In the genomic region with DNA sequence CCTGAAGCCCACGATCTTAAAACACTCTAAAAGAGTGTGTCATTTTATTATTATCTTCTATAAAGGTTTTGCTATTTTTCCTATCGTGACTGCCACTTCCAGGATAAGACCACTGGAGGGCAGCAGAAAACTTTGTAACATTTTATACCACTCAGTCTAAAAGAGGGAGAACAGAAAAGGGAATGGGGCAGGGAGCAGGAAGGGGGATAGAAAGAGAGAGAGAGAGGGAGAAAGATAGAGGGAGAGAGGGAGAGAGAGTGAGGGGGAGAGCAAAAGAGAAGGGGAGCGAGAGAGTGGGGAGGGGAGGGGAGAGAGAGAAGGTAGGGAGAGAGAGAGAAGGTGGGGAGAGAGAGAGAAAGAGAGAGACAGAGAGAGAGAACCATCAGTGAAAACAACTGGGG, we compare ENCODE assay signal across 8 cellular contexts. TPM values are rescaled to one million over a fixed set of nuclear protein-coding genes. Genes with fewer than 3 reads are reported as not detected.
DNase-seq lines count a peak whose midpoint lies in the region; TF ChIP-seq lines count a peak whose summit lies in the region.

No MANE protein-coding gene starts in this region.

- H3K9me2 ChIP-seq in hepatocyte (replicated peaks; ENCODE audit: insufficient read depth), result no peaks in the 10 kb centered on the region

- no peaks in the 10 kb centered on the region for H3K79me2 ChIP-seq in hepatocyte

- DNase-seq in NOMO-1 treated with DMSO at 0.1 percent for 48 hours (lab: John Stamatoyannopoulos, UW; ENCODE audit: unreplicated experiment) (peak; percentile 49), NOMO-1 treated with dmso at 0.1 percent for 144 hours (lab: John Stamatoyannopoulos, UW; ENCODE audit: unreplicated experiment) (no peak), HT1080 (ENCODE audit: low read depth) (peak; percentile 63), RPMI8226 (peak; percentile 53), ascending aorta (ENCODE audit: low spot score in 2 of 2) (peak in 1 of 2 donors; percentile 79), hepatocyte (ENCODE audit: low spot score) (peak; percentile 77), GM19240 (ENCODE audit: insufficient read length, low spot score) (no peak)

- H2AFZ ChIP-seq in hepatocyte, result no peak overlapping the region

- H3K4me3 ChIP-seq in ascending aorta (no peak overlapping the region), hepatocyte (no peak overlapping the region), skeletal muscle satellite cell (ENCODE audit: low read length) (no peak overlapping the region)

- H3K9ac ChIP-seq in skeletal muscle satellite cell (ENCODE audit: low read depth, low read length), result peak overlapping the region; percentile 4

- H3K27ac ChIP-seq in ascending aorta (peak overlapping the region; percentile 73 to 87), hepatocyte (no peak overlapping the region)

- WGBS in hepatocyte (ENCODE audit: low lambda C conversion rate, missing lambda C conversion rate), result 10% methylated on average over 2 of the region's 3 CpGs

- H3K9me3 ChIP-seq in ascending aorta (no peaks in the 10 kb centered on the region), hepatocyte (ENCODE audit: low read depth) (no peaks in the 10 kb centered on the region), skeletal muscle satellite cell (replicated peaks; ENCODE audit: low read length) (no peaks in the 10 kb centered on the region)

- no peaks in the 10 kb centered on the region for H3K27me3 ChIP-seq in ascending aorta
- no peaks in the 10 kb centered on the region for H3K27me3 ChIP-seq in hepatocyte
- no peaks in the 10 kb centered on the region for H3K27me3 ChIP-seq in skeletal muscle satellite cell (ENCODE audit: control insufficient read depth, insufficient read depth, low read length)

- H4K20me1 ChIP-seq in hepatocyte (ENCODE audit: insufficient read depth, poor library complexity, severe bottlenecking), result no peaks in the 10 kb centered on the region

- H3K4me2 ChIP-seq in hepatocyte (no peak overlapping the region), skeletal muscle satellite cell (ENCODE audit: low read length) (no peak overlapping the region)

- intact Hi-C loops in ascending aorta (cut with DNase I), result loop anchor here (1.0 to 10.0 kb wide), 6 partner anchors 69 to 679 kb away; a partner anchor contains a TSS

- no peaks in the 10 kb centered on the region for H3K36me3 ChIP-seq in ascending aorta
- no peaks in the 10 kb centered on the region for H3K36me3 ChIP-seq in hepatocyte (replicated peaks; ENCODE audit: insufficient read depth, low read depth)
- no peaks in the 10 kb centered on the region for H3K36me3 ChIP-seq in skeletal muscle satellite cell (ENCODE audit: insufficient read depth, low read length)

- TF ChIP-seq CTCF in ascending aorta (IDR thresholded peaks at IDR 0.05), result peak; percentile 64 to 80 (median 76)
- peak; percentile 89 for TF ChIP-seq CTCF in hepatocyte (IDR thresholded peaks at IDR 0.05; ENCODE audit: poor library complexity)

- H3K4me1 ChIP-seq in ascending aorta (peaks cover 12 to 72% of the 10 kb centered on the region in 2 donors), hepatocyte (ENCODE audit: insufficient read depth) (peaks cover 36% of the 10 kb centered on the region), skeletal muscle satellite cell (ENCODE audit: control insufficient read depth, insufficient read depth, low read length) (peaks cover 24% of the 10 kb centered on the region)

RNA-seq across cellular contexts. Expression of a gene that starts 2.0 kb away (rescaled TPM):
- total RNA-seq in HT1080 (2014; rRNA removed; shearing (Covaris generic)), result not detected in 2 replicates
- not detected in 2 replicates for polyA plus RNA-seq in HT1080 (2015; cell fraction: cytosol; rRNA removed)
- polyA plus RNA-seq in HT1080 (2015; cell fraction: nucleus; rRNA removed), result not detected in 2 replicates
- total RNA-seq in ascending aorta (40.4 TPM), hepatocyte (4.9 and 6.3 TPM in 2 replicates)
- 5.1 and 7.3 TPM in 2 replicates for polyA plus RNA-seq in hepatocyte
- total RNA-seq in skeletal muscle satellite cell (2012; rRNA removed), result not detected in 2 replicates

RNA-seq across cellular contexts. Expression of a gene that starts 31.4 kb away (rescaled TPM):
- not detected in 2 replicates for total RNA-seq in HT1080 (2014; rRNA removed; shearing (Covaris generic))
- polyA plus RNA-seq in HT1080 (2015; cell fraction: cytosol; rRNA removed), result not detected in 2 replicates
- not detected in 2 replicates for polyA plus RNA-seq in HT1080 (2015; cell fraction: nucleus; rRNA removed)
- total RNA-seq in ascending aorta (2.1 TPM), hepatocyte (1.7 and 3.2 TPM in 2 replicates)
- polyA plus RNA-seq in hepatocyte, result 1.4 and 2.9 TPM in 2 replicates
- under 0.01 and 0.25 TPM in 2 replicates for total RNA-seq in skeletal muscle satellite cell (2012; rRNA removed)

RNA-seq across cellular contexts. Expression of a gene that starts 40.3 kb away (rescaled TPM):
- 0.23 and 0.90 TPM in 2 replicates for total RNA-seq in HT1080 (2014; rRNA removed; shearing (Covaris generic))
- polyA plus RNA-seq in HT1080 (2015; cell fraction: cytosol; rRNA removed), result 0.11 and 0.14 TPM in 2 replicates
- polyA plus RNA-seq in HT1080 (2015; cell fraction: nucleus; rRNA removed), result 0.15 TPM in 1 of 2 replicates, not detected in the other
- total RNA-seq in ascending aorta, result 3,618 TPM
- total RNA-seq in hepatocyte, result 115 and 117 TPM in 2 replicates
- 561 and 646 TPM in 2 replicates for polyA plus RNA-seq in hepatocyte
- total RNA-seq in skeletal muscle satellite cell (2012; rRNA removed), result 0.51 and 5.5 TPM in 2 replicates

RNA-seq across cellular contexts. Expression of a gene that starts 41.9 kb away (rescaled TPM):
- total RNA-seq in HT1080 (2014; rRNA removed; shearing (Covaris generic)), result 1.7 and 3.8 TPM in 2 replicates
- polyA plus RNA-seq in HT1080 (2015; cell fraction: cytosol; rRNA removed), result 2.1 and 2.8 TPM in 2 replicates
- 2.3 TPM in 2 replicates for polyA plus RNA-seq in HT1080 (2015; cell fraction: nucleus; rRNA removed)
- not detected for total RNA-seq in ascending aorta
- 1.5 and 2.3 TPM in 2 replicates for total RNA-seq in hepatocyte
- 0.17 and 2.0 TPM in 2 replicates for polyA plus RNA-seq in hepatocyte
- total RNA-seq in skeletal muscle satellite cell (2012; rRNA removed), result 1.5 and 4.4 TPM in 2 replicates

RNA-seq across cellular contexts. Expression of a gene that starts 42.1 kb away (rescaled TPM):
- total RNA-seq in HT1080 (2014; rRNA removed; shearing (Covaris generic)), result 13.7 and 32.1 TPM in 2 replicates
- polyA plus RNA-seq in HT1080 (2015; cell fraction: cytosol; rRNA removed), result 38.0 and 47.1 TPM in 2 replicates
- 37.7 and 39.4 TPM in 2 replicates for polyA plus RNA-seq in HT1080 (2015; cell fraction: nucleus; rRNA removed)
- 6.7 TPM for total RNA-seq in ascending aorta
- total RNA-seq in hepatocyte, result 22.8 and 26.6 TPM in 2 replicates
- polyA plus RNA-seq in hepatocyte, result 39.3 and 54.2 TPM in 2 replicates
- total RNA-seq in skeletal muscle satellite cell (2012; rRNA removed), result 15.2 and 18.3 TPM in 2 replicates

Comparison
In these comparisons a context has a peak if more than half of its experiments do, and no peak if none do; other contexts are left out.
1. DNase-seq: peak in NOMO-1 treated with DMSO at 0.1 percent for 48 hours (single experiment), HT1080 (single experiment), RPMI8226 (single experiment) and hepatocyte (single experiment); none in NOMO-1 treated with dmso at 0.1 percent for 144 hours (single experiment) and GM19240 (single experiment).
2. RNA of a gene that starts 40.3 kb away (total RNA-seq): 3,618 TPM in ascending aorta (single experiment) and 115 to 117 TPM in hepatocyte; 0.23 to 0.90 TPM in HT1080; every median in the first group is over 10 times any median in the second.